8 cellular contexts compared by ENCODE assay signal in genomic region chr4:98929341-98930267, GRCh38. TPM values are rescaled to one million over a fixed set of nuclear protein-coding genes. Genes with fewer than 3 reads are reported as not detected.
A peak's percentile ranks its signal among the peaks of the same experiment; 100 is the strongest.
DNase-seq lines count a peak whose midpoint lies in the region; TF ChIP-seq lines count a peak whose summit lies in the region.

No MANE protein-coding gene starts in this region.

- intact Hi-C loops in sigmoid colon (cut with DNase I), result loop anchor here (2.0 to 10.0 kb wide), 6 partner anchors 65 to 965 kb away; partner anchors contain the start of genes LAMTOR3, METAP1, RAP1GDS1 and TSPAN5

- H3K4me1 ChIP-seq in hepatocyte (ENCODE audit: insufficient read depth), result peaks cover 9% of the 10 kb centered on the region
- peaks cover 0 to 30% (median 22%) of the 10 kb centered on the region in 4 donors for H3K4me1 ChIP-seq in sigmoid colon

- peaks cover 28% of the 10 kb centered on the region for H3K4me1 Mint-ChIP-seq in T-helper 1 cell treated with Interleukin-12 subunit alpha and Interleukin-12 subunit beta and Interleukin-4 antibody, amounts not matched to agents 30 μg/mL and 1 μg/mL, for 36 hours (ENCODE audit: low read depth)

- peak overlapping the region; percentile 84 for H2AFZ ChIP-seq in hepatocyte

- H3K36me3 Mint-ChIP-seq in T-helper 1 cell treated with Interleukin-12 subunit alpha and Interleukin-12 subunit beta and Interleukin-4 antibody, amounts not matched to agents 30 μg/mL and 1 μg/mL, for 36 hours (ENCODE audit: low read depth), result peaks cover 11% of the 10 kb centered on the region

- H3K27me3 ChIP-seq in hepatocyte, result no peaks in the 10 kb centered on the region
- no peaks in the 10 kb centered on the region for H3K27me3 ChIP-seq in sigmoid colon

- H3K27ac Mint-ChIP-seq in T-helper 1 cell treated with Interleukin-12 subunit alpha and Interleukin-12 subunit beta and Interleukin-4 antibody, amounts not matched to agents 30 μg/mL and 1 μg/mL, for 36 hours, result peak overlapping the region; percentile 99

- peaks cover 40% of the 10 kb centered on the region for H3K79me2 ChIP-seq in hepatocyte

- no peaks in the 10 kb centered on the region for H3K27me3 Mint-ChIP-seq in T-helper 1 cell treated with Interleukin-12 subunit alpha and Interleukin-12 subunit beta and Interleukin-4 antibody, amounts not matched to agents 30 μg/mL and 1 μg/mL, for 36 hours (ENCODE audit: low read depth)

- TF ChIP-seq CTCF in GM20000 (IDR thresholded peaks at IDR 0.05; ENCODE audit: extremely low read depth, missing control alignments) (no peak), hepatocyte (IDR thresholded peaks at IDR 0.05; ENCODE audit: poor library complexity) (no peak), sigmoid colon (IDR thresholded peaks at IDR 0.05) (peak in 3 of 4 experiments; percentile 15 to 46 (median 25))

- 43% methylated on average over 44 of the region's 44 CpGs for WGBS in hepatocyte (ENCODE audit: low lambda C conversion rate, missing lambda C conversion rate)
- 5 to 7% methylated on average over 44 of the region's 44 CpGs for WGBS in sigmoid colon, 2 donors

- peak overlapping the region; percentile 39 for H3K4me3 ChIP-seq in hepatocyte
- H3K4me3 ChIP-seq in sigmoid colon, result peak overlapping the region; percentile 59 to 98 (median 96)

- peak in 1 of 2 donors; percentile 59 for TF ChIP-seq POLR2A in sigmoid colon (IDR thresholded peaks at IDR 0.05)

- DNase-seq in COLO829 (ENCODE audit: low spot score) (peak; percentile 69), GM20000 (ENCODE audit: low spot score) (peak; percentile 59), HPDE6-E6E7 (ENCODE audit: extremely low spot score) (peak; percentile 82), hepatocyte (ENCODE audit: low spot score) (peak; percentile 73), sigmoid colon (peak; percentile 84), DMS79 (lab: John Stamatoyannopoulos, UW) (no peak)

- H3K36me3 ChIP-seq in hepatocyte (replicated peaks; ENCODE audit: insufficient read depth, low read depth) (no peaks in the 10 kb centered on the region), sigmoid colon (peaks cover 0 to 4% (median 0%) of the 10 kb centered on the region in 4 donors)

- H3K9me2 ChIP-seq in hepatocyte (replicated peaks; ENCODE audit: insufficient read depth), result no peaks in the 10 kb centered on the region

- H3K27ac ChIP-seq in angular gyrus (ENCODE audit: low read depth, low read length) (peak overlapping the region; percentile 75), hepatocyte (peak overlapping the region; percentile 95), sigmoid colon (peak overlapping the region; percentile 88 to 98 (median 95))

- H3K4me3 Mint-ChIP-seq in T-helper 1 cell treated with Interleukin-12 subunit alpha and Interleukin-12 subunit beta and Interleukin-4 antibody, amounts not matched to agents 30 μg/mL and 1 μg/mL, for 36 hours, result peak overlapping the region; percentile 99

- H4K20me1 ChIP-seq in hepatocyte (ENCODE audit: insufficient read depth, poor library complexity, severe bottlenecking), result peaks cover 31% of the 10 kb centered on the region

- H3K9me3 Mint-ChIP-seq in T-helper 1 cell treated with Interleukin-12 subunit alpha and Interleukin-12 subunit beta and Interleukin-4 antibody, amounts not matched to agents 30 μg/mL and 1 μg/mL, for 36 hours, result no peaks in the 10 kb centered on the region

- TF ChIP-seq EP300 in sigmoid colon (IDR thresholded peaks at IDR 0.05), result peak in 1 of 4 donors; percentile 20

- H3K9me3 ChIP-seq in hepatocyte (ENCODE audit: low read depth), result no peaks in the 10 kb centered on the region
- H3K9me3 ChIP-seq in sigmoid colon, result no peaks in the 10 kb centered on the region

- H3K4me2 ChIP-seq in hepatocyte, result peak overlapping the region; percentile 74

RNA-seq across cellular contexts. Expression of gene EIF4E, which starts 0.7 kb away (rescaled TPM):
- total RNA-seq in hepatocyte (95.1 and 124 TPM in 2 replicates), sigmoid colon (10 to 100 TPM; 38.5 to 81.3 (median 65.4) TPM)
- polyA plus RNA-seq in hepatocyte (109 and 122 TPM in 2 replicates), sigmoid colon (100 to 1,000 TPM in 1 of 3 donors, 10 to 100 TPM in 2; 67.3 to 115 (median 74.5) TPM)

Comparison
In these comparisons a context has a peak if more than half of its experiments do, and no peak if none do; other contexts are left out.
1. CTCF ChIP-seq: peak in sigmoid colon (3 of 4); none in GM20000 (single experiment) and hepatocyte (single experiment).
2. Peak in every context shown above with its lines, with median percentiles within 50 percentile points of each other: H3K27ac ChIP-seq.